1 cellular context compared by ENCODE assay signal in genomic region chr1:186002426-186002825, GRCh38.
TF ChIP-seq lines count a peak whose summit lies in the region.

No MANE protein-coding gene starts in this region.

TF ChIP-seq in K562, 482 proteins besides CTCF, POLR2A, EP300 and RAD21 (continued from another document):
- TF ChIP-seq, protein P1, sequence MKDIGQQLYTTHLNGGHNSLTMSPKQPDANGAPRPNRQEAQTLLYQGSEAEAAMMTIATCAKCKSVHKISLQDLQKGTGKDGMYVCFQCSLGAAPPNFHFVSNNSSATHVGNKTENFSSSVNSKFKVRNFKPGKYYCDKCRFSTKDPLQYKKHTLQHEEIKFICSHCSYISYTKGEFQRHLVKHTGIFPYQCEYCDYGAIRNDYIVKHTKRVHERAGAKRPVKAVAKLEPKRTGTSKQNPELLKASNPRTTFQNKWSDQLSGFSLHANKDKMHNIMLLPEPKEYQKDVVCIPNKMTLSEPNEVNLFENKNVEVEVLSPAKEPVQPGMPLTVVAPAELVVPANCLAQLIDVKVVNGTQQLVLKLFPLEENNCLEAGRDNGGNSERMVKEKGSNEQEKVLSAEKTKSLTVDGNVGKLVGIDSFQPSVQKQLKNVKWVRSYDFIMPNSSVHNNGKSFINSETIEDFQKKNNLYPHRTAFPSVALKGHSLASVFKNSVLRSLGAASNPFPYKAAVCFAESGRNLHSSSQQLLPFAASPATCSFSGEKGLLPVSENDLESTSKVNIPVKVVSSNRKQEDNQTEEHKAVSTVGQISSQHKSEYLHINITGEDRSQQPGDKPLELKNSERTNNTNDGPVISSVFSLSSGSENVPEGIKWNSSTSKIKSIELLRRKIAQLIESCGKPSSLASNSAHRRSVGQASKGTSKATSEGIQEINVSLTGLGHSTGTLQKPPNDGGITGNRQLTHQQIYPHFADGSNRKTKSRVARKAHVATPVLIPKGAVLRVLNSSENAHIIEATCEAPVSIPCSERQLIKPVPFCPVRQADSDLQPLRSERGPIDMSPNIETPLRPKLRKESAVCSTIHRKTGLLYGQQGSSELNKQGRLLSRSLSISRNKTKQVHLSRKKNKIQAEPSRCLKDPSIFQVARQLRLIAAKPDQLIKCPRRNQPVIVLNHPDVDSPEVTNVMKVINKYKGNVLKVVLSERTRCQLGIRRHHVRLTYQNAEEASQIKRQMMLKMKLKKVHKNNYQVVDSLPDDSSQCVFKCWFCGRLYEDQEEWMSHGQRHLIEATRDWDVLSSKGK (CRISPR knock-in tag; IDR thresholded peaks at IDR 0.05): no peak
- TF ChIP-seq ZNF668 (CRISPR knock-in tag; IDR thresholded peaks at IDR 0.05) (no peak), ZNF76 (CRISPR knock-in tag; IDR thresholded peaks at IDR 0.05; ENCODE audit: borderline replicate concordance) (no peak), PCBP2 (IDR thresholded peaks at IDR 0.05; ENCODE audit: low read depth, low read length, poor library complexity, severe bottlenecking) (no peak), KLF16 (IDR thresholded peaks at IDR 0.05) (no peak), ZNF717 (CRISPR knock-in tag; IDR thresholded peaks at IDR 0.05) (no peak), HSF4 (CRISPR knock-in tag; IDR thresholded peaks at IDR 0.05; ENCODE audit: borderline replicate concordance) (no peak)
- TF ChIP-seq, protein P2, sequence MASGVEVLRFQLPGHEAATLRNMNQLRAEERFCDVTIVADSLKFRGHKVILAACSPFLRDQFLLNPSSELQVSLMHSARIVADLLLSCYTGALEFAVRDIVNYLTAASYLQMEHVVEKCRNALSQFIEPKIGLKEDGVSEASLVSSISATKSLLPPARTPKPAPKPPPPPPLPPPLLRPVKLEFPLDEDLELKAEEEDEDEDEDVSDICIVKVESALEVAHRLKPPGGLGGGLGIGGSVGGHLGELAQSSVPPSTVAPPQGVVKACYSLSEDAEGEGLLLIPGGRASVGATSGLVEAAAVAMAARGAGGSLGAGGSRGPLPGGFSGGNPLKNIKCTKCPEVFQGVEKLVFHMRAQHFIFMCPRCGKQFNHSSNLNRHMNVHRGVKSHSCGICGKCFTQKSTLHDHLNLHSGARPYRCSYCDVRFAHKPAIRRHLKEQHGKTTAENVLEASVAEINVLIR (CRISPR knock-in tag; IDR thresholded peaks at IDR 0.05): no peak
- TF ChIP-seq, protein P3, sequence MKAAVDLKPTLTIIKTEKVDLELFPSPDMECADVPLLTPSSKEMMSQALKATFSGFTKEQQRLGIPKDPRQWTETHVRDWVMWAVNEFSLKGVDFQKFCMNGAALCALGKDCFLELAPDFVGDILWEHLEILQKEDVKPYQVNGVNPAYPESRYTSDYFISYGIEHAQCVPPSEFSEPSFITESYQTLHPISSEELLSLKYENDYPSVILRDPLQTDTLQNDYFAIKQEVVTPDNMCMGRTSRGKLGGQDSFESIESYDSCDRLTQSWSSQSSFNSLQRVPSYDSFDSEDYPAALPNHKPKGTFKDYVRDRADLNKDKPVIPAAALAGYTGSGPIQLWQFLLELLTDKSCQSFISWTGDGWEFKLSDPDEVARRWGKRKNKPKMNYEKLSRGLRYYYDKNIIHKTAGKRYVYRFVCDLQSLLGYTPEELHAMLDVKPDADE (conservative IDR thresholded peaks at IDR 0.05; ENCODE audit: control insufficient read depth, low read depth, low read length): no peak
- TF ChIP-seq, protein P4, sequence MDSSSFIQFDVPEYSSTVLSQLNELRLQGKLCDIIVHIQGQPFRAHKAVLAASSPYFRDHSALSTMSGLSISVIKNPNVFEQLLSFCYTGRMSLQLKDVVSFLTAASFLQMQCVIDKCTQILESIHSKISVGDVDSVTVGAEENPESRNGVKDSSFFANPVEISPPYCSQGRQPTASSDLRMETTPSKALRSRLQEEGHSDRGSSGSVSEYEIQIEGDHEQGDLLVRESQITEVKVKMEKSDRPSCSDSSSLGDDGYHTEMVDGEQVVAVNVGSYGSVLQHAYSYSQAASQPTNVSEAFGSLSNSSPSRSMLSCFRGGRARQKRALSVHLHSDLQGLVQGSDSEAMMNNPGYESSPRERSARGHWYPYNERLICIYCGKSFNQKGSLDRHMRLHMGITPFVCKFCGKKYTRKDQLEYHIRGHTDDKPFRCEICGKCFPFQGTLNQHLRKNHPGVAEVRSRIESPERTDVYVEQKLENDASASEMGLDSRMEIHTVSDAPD (CRISPR knock-in tag; IDR thresholded peaks at IDR 0.05): no peak
